In genomic region chrX:41946973-41947612, GRCh38 we compare ENCODE assay signal across 18 cellular contexts. TPM values are rescaled to one million over a fixed set of nuclear protein-coding genes. Genes with fewer than 3 reads are reported as not detected.
DNase-seq lines count a peak whose midpoint lies in the region; ATAC-seq and TF ChIP-seq lines count a peak whose summit lies in the region.
"Had no signal": no experiment of that assay in that cellular context is flagged by ENCODE, and none has a peak within 500 bp of the region (broad histone marks: within the 10 kb centered on the region; RNA-seq: fewer than 3 reads in every experiment).

No MANE protein-coding gene starts in this region.

- H3K9me3 Mint-ChIP-seq in CD4-positive, CD25-positive, alpha-beta regulatory T cell = peaks cover 0 to 1% (median 0%) of the 10 kb centered on the region in 7 donors
- H3K9me3 Mint-ChIP-seq in WTC11 = no peaks in the 10 kb centered on the region
- H3K9me3 Mint-ChIP-seq: activated naive CD8-positive, alpha-beta T cell treated with anti-CD3 and anti-CD28 coated beads for 36 hours; activated T-cell treated with anti-CD3 and anti-CD28 coated beads, Interleukin-2, amount 50 U/mL, for 4 hours; CD8-positive, alpha-beta memory T cell had no signal

- peaks cover 0 to 16% (median 3%) of the 10 kb centered on the region in 4 donors for H3K4me1 Mint-ChIP-seq in CD4-positive, CD25-positive, alpha-beta regulatory T cell
- peaks cover 27% of the 10 kb centered on the region for H3K4me1 Mint-ChIP-seq in WTC11

- intact Hi-C loops in OCI-LY7 (cut with micrococcal nuclease; ENCODE audit: unreplicated experiment) = no loop called here

- no peaks in the 10 kb centered on the region for H3K36me3 ChIP-seq in CD4-positive, CD25-positive, alpha-beta regulatory T cell (ENCODE audit: control insufficient read depth, insufficient read depth, low read length)
- no peaks in the 10 kb centered on the region for H3K36me3 ChIP-seq in HAP-1 (replicated peaks)
- H3K36me3 ChIP-seq in OCI-LY7 (ENCODE audit: insufficient read depth, low read length) = no peaks in the 10 kb centered on the region
- H3K36me3 ChIP-seq: esophagus muscularis mucosa, sigmoid colon had no signal

- no peaks in the 10 kb centered on the region for H3K27me3 Mint-ChIP-seq in CD4-positive, CD25-positive, alpha-beta regulatory T cell
- no peaks in the 10 kb centered on the region for H3K27me3 Mint-ChIP-seq in WTC11 (ENCODE audit: low read depth)
- H3K27me3 Mint-ChIP-seq: activated naive CD8-positive, alpha-beta T cell treated with anti-CD3 and anti-CD28 coated beads for 36 hours; CD8-positive, alpha-beta memory T cell had no signal

- DNase-seq in CD4-positive, CD25-positive, alpha-beta regulatory T cell = peak in 1 of 3 donors; percentile 41
- DNase-seq in HT1080 (ENCODE audit: low read depth) (peak; percentile 24), WTC11 (ENCODE audit: low spot score) (no peak), iPS-NIHi7 (ENCODE audit: extremely low spot score) (peak; percentile 40), HAP-1 (ENCODE audit: low spot score in 2 of 2) (no peak), epidermal melanocyte (ENCODE audit: insufficient read length, low spot score) (no peak), OCI-LY7 (ENCODE audit: low spot score) (no peak)
- DNase-seq: activated CD4-positive, alpha-beta T cell treated with anti-CD3 and anti-CD28 coated beads, Interleukin-2, amount 50 U/mL, for 4 hours; activated naive CD8-positive, alpha-beta T cell treated with anti-CD3 and anti-CD28 coated beads for 36 hours; activated T-cell treated with anti-CD3 and anti-CD28 coated beads, Interleukin-2, amount 50 U/mL, for 4 hours; CD8-positive, alpha-beta memory T cell; dorsolateral prefrontal cortex; NCI-H187; sigmoid colon; stimulated activated CD4-positive, alpha-beta T cell treated with anti-CD3 and anti-CD28 coated beads, Interleukin-1b, Interleukin-23, amount 100 ng/mL, for 48 hours had no signal

- H3K9me3 ChIP-seq in CD4-positive, CD25-positive, alpha-beta regulatory T cell (ENCODE audit: control insufficient read depth in 2 of 2, low read length in 2 of 2) = no peaks in the 10 kb centered on the region
- H3K9me3 ChIP-seq in HAP-1 = no peaks in the 10 kb centered on the region
- no peaks in the 10 kb centered on the region for H3K9me3 ChIP-seq in OCI-LY7 (ENCODE audit: low read length)
- H3K9me3 ChIP-seq: esophagus muscularis mucosa, sigmoid colon had no signal

- TF ChIP-seq CTCF in WTC11 (IDR thresholded peaks at IDR 0.05) = no peak
- no peak for TF ChIP-seq CTCF in OCI-LY7 (conservative IDR thresholded peaks at IDR 0.05; ENCODE audit: low read length)

- POLR2A ChIA-PET in WTC11 (lab: Charles Lee) (no interaction called here), OCI-LY7 (lab: Charles Lee) (no interaction called here)

- no peaks in the 10 kb centered on the region for H3K79me2 ChIP-seq in OCI-LY7 (ENCODE audit: insufficient read depth, low read depth, low read length)

- H3K4me1 ChIP-seq in CD4-positive, CD25-positive, alpha-beta regulatory T cell (ENCODE audit: control insufficient read depth, insufficient read depth, low read length, poor library complexity, severe bottlenecking) = peaks cover 9% of the 10 kb centered on the region
- H3K4me1 ChIP-seq in HAP-1 (peaks cover 18% of the 10 kb centered on the region), OCI-LY7 (ENCODE audit: insufficient read depth, low read length, poor library complexity, severe bottlenecking) (no peaks in the 10 kb centered on the region)
- H3K4me1 ChIP-seq: esophagus muscularis mucosa, sigmoid colon had no signal

- CTCF ChIA-PET in WTC11 (lab: Charles Lee) = no interaction called here
- CTCF ChIA-PET in OCI-LY7 (lab: Charles Lee; ENCODE audit: unreplicated experiment) = no interaction called here

- H3K4me2 ChIP-seq in OCI-LY7 (ENCODE audit: low read length) = no peak overlapping the region

- no peak overlapping the region for H3K27ac Mint-ChIP-seq in CD4-positive, CD25-positive, alpha-beta regulatory T cell
- peak overlapping the region; percentile 85; the same call in 1 of the 2 replicates for H3K27ac Mint-ChIP-seq in WTC11
- H3K27ac Mint-ChIP-seq: activated naive CD8-positive, alpha-beta T cell treated with anti-CD3 and anti-CD28 coated beads for 36 hours had no signal

- peak; percentile 72 to 75 for ATAC-seq in CD4-positive, CD25-positive, alpha-beta regulatory T cell (ENCODE audit: low read depth in 2 of 2)
- ATAC-seq in WTC11 (peak; percentile 52; the same call in 1 of the 2 replicates), HG03095 (IDR thresholded peaks at IDR 0.05; ENCODE audit: unreplicated experiment) (no peak)
- ATAC-seq: activated T-cell treated with anti-CD3 and anti-CD28 coated beads, Interleukin-2, amount 50 U/mL, for 4 hours; Right ventricle myocardium inferior had no signal

- H3K27me3 ChIP-seq in CD4-positive, CD25-positive, alpha-beta regulatory T cell (ENCODE audit: control insufficient read depth, insufficient read depth, low read length) = no peaks in the 10 kb centered on the region
- H3K27me3 ChIP-seq in HAP-1 (ENCODE audit: low read depth) = no peaks in the 10 kb centered on the region
- H3K27me3 ChIP-seq: esophagus muscularis mucosa, sigmoid colon had no signal

- in situ Hi-C loops in HAP-1 (cut with MboI; ENCODE audit: low sequenced_read_pairs) = no loop called here

- no peak overlapping the region for H3K27ac ChIP-seq in CD4-positive, CD25-positive, alpha-beta regulatory T cell (ENCODE audit: insufficient read depth, low read length, poor library complexity, severe bottlenecking)
- H3K27ac ChIP-seq in OCI-LY7 (ENCODE audit: low read depth, low read length, poor library complexity, severe bottlenecking) = no peak overlapping the region
- H3K27ac ChIP-seq: dorsolateral prefrontal cortex, esophagus muscularis mucosa, sigmoid colon had no signal

- H3K9me2 ChIP-seq in OCI-LY7 (ENCODE audit: insufficient read depth, low read length) = no peaks in the 10 kb centered on the region

- no peak overlapping the region for H3K4me3 Mint-ChIP-seq in CD4-positive, CD25-positive, alpha-beta regulatory T cell
- no peak overlapping the region for H3K4me3 Mint-ChIP-seq in WTC11
- H3K4me3 Mint-ChIP-seq: activated naive CD8-positive, alpha-beta T cell treated with anti-CD3 and anti-CD28 coated beads for 36 hours; activated T-cell treated with anti-CD3 and anti-CD28 coated beads, Interleukin-2, amount 50 U/mL, for 4 hours; CD8-positive, alpha-beta memory T cell had no signal

- H3K36me3 Mint-ChIP-seq in CD4-positive, CD25-positive, alpha-beta regulatory T cell = no peaks in the 10 kb centered on the region
- H3K36me3 Mint-ChIP-seq in WTC11 = no peaks in the 10 kb centered on the region
- H3K36me3 Mint-ChIP-seq: activated naive CD8-positive, alpha-beta T cell treated with anti-CD3 and anti-CD28 coated beads for 36 hours; CD8-positive, alpha-beta memory T cell had no signal

- no peak overlapping the region for H3K4me3 ChIP-seq in CD4-positive, CD25-positive, alpha-beta regulatory T cell (ENCODE audit: low read depth, low read length)
- no peak overlapping the region for H3K4me3 ChIP-seq in HAP-1
- no peak overlapping the region for H3K4me3 ChIP-seq in OCI-LY7 (ENCODE audit: low read depth, low read length, poor library complexity, severe bottlenecking)
- H3K4me3 ChIP-seq: dorsolateral prefrontal cortex, esophagus muscularis mucosa, sigmoid colon had no signal

- no peak overlapping the region for H2AFZ ChIP-seq in OCI-LY7 (ENCODE audit: low read length)

- BruUV-seq in OCI-LY7 (replicated peaks; lab: Mats Ljungman, UMichigan) = no TSS peak

- no peaks in the 10 kb centered on the region for H4K20me1 ChIP-seq in OCI-LY7 (ENCODE audit: insufficient read depth, low read length)

TF ChIP-seq in WTC11, 78 proteins besides CTCF, POLR2A, EP300 and RAD21 (continues in another document):
- TF ChIP-seq ZNF281 (CRISPR knock-in tag; IDR thresholded peaks at IDR 0.05) (no peak), IRF2 (CRISPR knock-in tag; IDR thresholded peaks at IDR 0.05; ENCODE audit: borderline replicate concordance, low read depth) (no peak), ZBTB43 (CRISPR knock-in tag; IDR thresholded peaks at IDR 0.05) (no peak), TEAD1 (CRISPR knock-in tag; IDR thresholded peaks at IDR 0.05) (no peak)

RNA-seq across cellular contexts. Expression of gene CASK, which starts 23.7 kb away (rescaled TPM):
- total RNA-seq in CD4-positive, CD25-positive, alpha-beta regulatory T cell = 168 TPM
- polyA plus RNA-seq in CD4-positive, CD25-positive, alpha-beta regulatory T cell = 10 to 100 TPM in 3 of 4 donors, 1 to 10 TPM in 1; 8.4 to 31.5 (median 18.5) TPM
- total RNA-seq in HT1080 (2014; rRNA removed; shearing (Covaris generic)) = 11.8 and 12.7 TPM in 2 replicates
- polyA plus RNA-seq in HT1080 (2015; cell fraction: cytosol; rRNA removed) = 12.0 and 12.2 TPM in 2 replicates
- 15.2 and 16.9 TPM in 2 replicates for polyA plus RNA-seq in HT1080 (2015; cell fraction: nucleus; rRNA removed)
- total RNA-seq in WTC11 (2021) (54.0 to 54.6 TPM (median 54.4 TPM) in 3 replicates), OCI-LY7 (2022) (29.4 and 30.2 TPM in 2 replicates)
- total RNA-seq in OCI-LY7 (2014; rRNA removed; shearing (Covaris generic)) = 18.6 and 27.9 TPM in 2 replicates

Comparison
In these comparisons a context has a peak if more than half of its experiments do, and no peak if none do; other contexts are left out.
1. DNase-seq: peak in HT1080 (single experiment) and iPS-NIHi7 (single experiment); none in WTC11 (single experiment), HAP-1 (0 of 2), epidermal melanocyte (single experiment) and OCI-LY7 (single experiment).